In the genomic region with DNA sequence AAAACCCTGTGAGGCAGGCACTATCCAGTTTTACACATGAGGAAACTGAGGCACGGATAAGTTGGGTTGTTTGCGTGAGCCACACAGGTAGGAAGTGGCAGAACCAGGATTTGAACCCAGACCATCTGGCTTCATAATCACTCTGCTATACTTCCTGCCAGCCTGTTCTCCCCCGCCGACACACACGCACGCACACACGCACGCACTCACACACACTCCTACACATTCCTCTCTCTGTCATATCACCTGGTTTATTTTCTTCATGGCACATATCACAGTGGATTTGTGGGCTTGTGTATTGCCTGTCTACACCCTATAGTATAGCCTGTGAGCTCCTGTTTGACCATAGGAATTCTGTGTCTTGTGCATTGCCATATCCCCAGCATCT, we compare ENCODE assay signal across 13 cellular contexts.
DNase-seq lines count a peak whose midpoint lies in the region; ATAC-seq and TF ChIP-seq lines count a peak whose summit lies in the region.
"Had no signal": no experiment of that assay in that cellular context is flagged by ENCODE, and none has a peak within 500 bp of the region (broad histone marks: within the 10 kb centered on the region; RNA-seq: fewer than 3 reads in every experiment).

No MANE protein-coding gene starts in this region.

- peak overlapping the region; percentile 96 for H3K27ac ChIP-seq in SU-DHL-6 (ENCODE audit: low read depth, low read length)
- no peak overlapping the region for H3K27ac ChIP-seq in psoas muscle

- peak overlapping the region; percentile 51 for H3K9ac ChIP-seq in SU-DHL-6 (ENCODE audit: low read length)

- peak overlapping the region; percentile 96 for H3K27ac Mint-ChIP-seq in activated naive CD8-positive, alpha-beta T cell treated with anti-CD3 and anti-CD28 coated beads, Interleukin-2, amount 50 U/mL, for 24 hours

- no peaks in the 10 kb centered on the region for H3K27me3 Mint-ChIP-seq in activated naive CD8-positive, alpha-beta T cell treated with anti-CD3 and anti-CD28 coated beads, Interleukin-2, amount 50 U/mL, for 24 hours

- ATAC-seq in activated naive CD8-positive, alpha-beta T cell treated with anti-CD3 and anti-CD28 coated beads, Interleukin-2, amount 50 U/mL, for 24 hours = no peak
- no peak for ATAC-seq in psoas muscle
- no peak for ATAC-seq in GM19328 (IDR thresholded peaks at IDR 0.05; ENCODE audit: unreplicated experiment)
- ATAC-seq: left lobe of liver had no signal

- peaks cover 1% of the 10 kb centered on the region for H3K36me3 Mint-ChIP-seq in activated naive CD8-positive, alpha-beta T cell treated with anti-CD3 and anti-CD28 coated beads, Interleukin-2, amount 50 U/mL, for 24 hours (ENCODE audit: low read depth)

- H3K9me3 Mint-ChIP-seq in activated naive CD8-positive, alpha-beta T cell treated with anti-CD3 and anti-CD28 coated beads, Interleukin-2, amount 50 U/mL, for 24 hours = no peaks in the 10 kb centered on the region

- H3F3A ChIP-seq in SU-DHL-6 (ENCODE audit: insufficient read depth) = peaks cover 49% of the 10 kb centered on the region

- no peaks in the 10 kb centered on the region for H3K9me2 ChIP-seq in SU-DHL-6 (replicated peaks; ENCODE audit: insufficient read depth, low read length)

- H3K4me3 Mint-ChIP-seq in activated naive CD8-positive, alpha-beta T cell treated with anti-CD3 and anti-CD28 coated beads, Interleukin-2, amount 50 U/mL, for 24 hours = no peak overlapping the region

- H3K4me1 Mint-ChIP-seq in activated naive CD8-positive, alpha-beta T cell treated with anti-CD3 and anti-CD28 coated beads, Interleukin-2, amount 50 U/mL, for 24 hours = peaks cover 63% of the 10 kb centered on the region

- TF ChIP-seq CTCF in GM13976 (IDR thresholded peaks at IDR 0.05; ENCODE audit: borderline replicate concordance, control extremely low read depth, extremely low read depth, insufficient read depth, missing control alignments) (no peak), SU-DHL-6 (IDR thresholded peaks at IDR 0.05; ENCODE audit: insufficient read depth, low read length, poor library complexity, severe bottlenecking) (no peak), psoas muscle (IDR thresholded peaks at IDR 0.05) (no peak)

- in situ Hi-C loops in GM13976 (cut with MboI; ENCODE audit: low sequenced_read_pairs, unreplicated experiment) = loop anchor here (10.0 kb wide), 1 partner anchor 132 kb away; no protein-coding TSS in a partner anchor

- DNase-seq in GM13976 (ENCODE audit: low spot score) (peak; percentile 28), SIG-M5 treated with dmso at 0.1 percent for 504 hours (lab: John Stamatoyannopoulos, UW; ENCODE audit: unreplicated experiment) (no peak), psoas muscle (no peak)
- DNase-seq in activated naive CD8-positive, alpha-beta T cell treated with anti-CD3 and anti-CD28 coated beads, Interleukin-2, amount 50 U/mL, for 24 hours = peak; percentile 30
- peak; percentile 26 to 41 for DNase-seq in stimulated activated CD4-positive, alpha-beta T cell treated with anti-CD3 and anti-CD28 coated beads, Interleukin-2, amount 100 ng/mL, for 24 hours
- no peak for DNase-seq in activated CD4-positive, CD25-positive, alpha-beta regulatory T cell treated with anti-CD3 and anti-CD28 coated beads, Interleukin-2, amount 50 U/mL, for 72 hours
- DNase-seq: MV-4-11, NCI-H446 treated with DMSO at 0.1 percent for 48 hours, SHP77 treated with DMSO at 0.1 percent for 48 hours had no signal

- peak overlapping the region; percentile 55 for H3K4me2 ChIP-seq in SU-DHL-6 (ENCODE audit: low read depth, low read length, poor library complexity, severe bottlenecking)

- H3K4me1 ChIP-seq in psoas muscle = no peaks in the 10 kb centered on the region

- no peaks in the 10 kb centered on the region for H4K20me1 ChIP-seq in SU-DHL-6 (ENCODE audit: low read depth, low read length)

- H3K79me2 ChIP-seq in SU-DHL-6 (ENCODE audit: insufficient read depth, low read length) = peaks cover 68% of the 10 kb centered on the region

- intact Hi-C loops in psoas muscle (cut with DNase I) = no loop called here

- 89 to 100% (median 91%) methylated on average over 8 of the region's 8 CpGs for WGBS in psoas muscle, 3 donors

- H3K4me3 ChIP-seq in SU-DHL-6 (ENCODE audit: insufficient read depth, low read length, poor library complexity, severe bottlenecking) = no peak overlapping the region
- H3K4me3 ChIP-seq in psoas muscle = no peak overlapping the region
- H3K4me3 ChIP-seq: stomach had no signal

- H3K27me3 ChIP-seq in SU-DHL-6 (ENCODE audit: low read length) (no peaks in the 10 kb centered on the region), psoas muscle (ENCODE audit: insufficient read depth in 3 of 3, low read length in 2 of 3) (no peaks in the 10 kb centered on the region)
- H3K27me3 ChIP-seq: stomach had no signal

- 0 out of 2 replicates have a peak, but pooled peaks cover 2% of the 10 kb centered on the region for H3K36me3 ChIP-seq in SU-DHL-6 (ENCODE audit: low read length)
- no peaks in the 10 kb centered on the region for H3K36me3 ChIP-seq in psoas muscle (ENCODE audit: insufficient read depth in 1 of 2, low read depth in 1 of 2)

- H3K9me3 ChIP-seq in SU-DHL-6 (ENCODE audit: insufficient read depth, low read length) (no peaks in the 10 kb centered on the region), psoas muscle (no peaks in the 10 kb centered on the region)
- H3K9me3 ChIP-seq: stomach had no signal

- H2AFZ ChIP-seq in SU-DHL-6 (ENCODE audit: low read depth, low read length, severe bottlenecking) = no peak overlapping the region

Comparison
In these comparisons a context has a peak if more than half of its experiments do, and no peak if none do; other contexts are left out.
1. DNase-seq: peak in GM13976 (single experiment), activated naive CD8-positive, alpha-beta T cell treated with anti-CD3 and anti-CD28 coated beads, Interleukin-2, amount 50 U/mL, for 24 hours (single experiment) and stimulated activated CD4-positive, alpha-beta T cell treated with anti-CD3 and anti-CD28 coated beads, Interleukin-2, amount 100 ng/mL, for 24 hours (2 of 2); none in SIG-M5 treated with dmso at 0.1 percent for 504 hours (single experiment), psoas muscle (0 of 2) and activated CD4-positive, CD25-positive, alpha-beta regulatory T cell treated with anti-CD3 and anti-CD28 coated beads, Interleukin-2, amount 50 U/mL, for 72 hours (single experiment).